Comparison of ENCODE assay signal across 1 cellular context in genomic region chr4:74237425-74237966, GRCh38.
TF ChIP-seq lines count a peak whose summit lies in the region.

No MANE protein-coding gene starts in this region.

TF ChIP-seq in HCT116, 20 proteins besides CTCF, POLR2A, EP300 and RAD21 (continued from another document):
- TF ChIP-seq ZBTB33 (IDR thresholded peaks at IDR 0.05; ENCODE audit: extremely low read depth, insufficient replicate concordance, low read length) (no peak), MAX (IDR thresholded peaks at IDR 0.05) (0 out of 2 replicates have a peak, but pooled peaks have one; percentile 22), CEBPB (IDR thresholded peaks at IDR 0.05; ENCODE audit: low read depth) (peak; percentile 88), FOSL1 (IDR thresholded peaks at IDR 0.05; ENCODE audit: low read depth) (peak; percentile 54), SP1 (IDR thresholded peaks at IDR 0.05; ENCODE audit: low read depth) (peak; percentile 36; the same call in 1 of the 2 replicates), ZNF274 (IDR thresholded peaks at IDR 0.05; ENCODE audit: low read depth, low read length) (no peak), ATF3 (IDR thresholded peaks at IDR 0.05) (peak; percentile 56; the same call in 1 of the 2 replicates), SRF (IDR thresholded peaks at IDR 0.05; ENCODE audit: low read depth) (peak; percentile 83; the same call in 1 of the 2 replicates)
TF ChIP-seq in HCT116: peak in this region for 8.
